23 cellular contexts compared by ENCODE assay signal in genomic region chr11:102398297-102398696, GRCh38.
"Had no signal": no experiment of that assay in that cellular context is flagged by ENCODE, and none has a peak within 500 bp of the region (broad histone marks: within the 10 kb centered on the region; RNA-seq: fewer than 3 reads in every experiment).

No MANE protein-coding gene starts in this region.

- H3K9me3 Mint-ChIP-seq: activated CD4-positive, alpha-beta T cell treated with anti-CD3 and anti-CD28 coated beads, Interleukin-2, amount 10 ng/mL, durations not matched to agents 7 days and 5 days; activated naive CD8-positive, alpha-beta T cell treated with anti-CD3 and anti-CD28 coated beads, Interleukin-2, amount 10 ng/mL, durations not matched to agents 7 days and 5 days; brain; central memory CD8-positive, alpha-beta T cell had no signal

- H3K36me3 ChIP-seq: colonic mucosa, prostate gland had no signal

- H3K4me3 ChIP-seq: colonic mucosa, lower lobe of right lung, prostate gland, right atrium auricular region, tibial nerve, vagina had no signal

- H3K27me3 Mint-ChIP-seq: activated CD4-positive, alpha-beta T cell treated with anti-CD3 and anti-CD28 coated beads, Interleukin-2, amount 10 ng/mL, durations not matched to agents 7 days and 5 days; activated naive CD8-positive, alpha-beta T cell treated with anti-CD3 and anti-CD28 coated beads, Interleukin-2, amount 10 ng/mL, durations not matched to agents 7 days and 5 days; brain; central memory CD8-positive, alpha-beta T cell had no signal

- DNase-seq: activated CD4-positive, alpha-beta T cell treated with anti-CD3 and anti-CD28 coated beads, Interleukin-2, amount 10 ng/mL, durations not matched to agents 7 days and 5 days; activated CD8-positive, alpha-beta memory T cell treated with anti-CD3 and anti-CD28 coated beads for 24 hours; activated CD8-positive, alpha-beta memory T cell treated with anti-CD3 and anti-CD28 coated beads, Interleukin-2, amount 50 U/mL, for 48 hours; activated gamma-delta T cell; activated naive CD8-positive, alpha-beta T cell treated with anti-CD3 and anti-CD28 coated beads, Interleukin-2, amount 10 ng/mL, durations not matched to agents 7 days and 5 days; anterior cingulate cortex; colonic mucosa; erythroblast; foreskin melanocyte; glutamatergic neuron; hypothalamus; lower lobe of right lung; stimulated activated CD4-positive, alpha-beta T cell treated with anti-CD3 and anti-CD28 coated beads, Interleukin-2, amount 100 ng/mL, for 24 hours; stimulated activated naive CD8-positive, alpha-beta T cell treated with anti-CD3 and anti-CD28 coated beads, Interleukin-15, Interleukin-2, amounts not matched to agents 100 U/mL and 50 U/mL, for 24 hours; substantia nigra had no signal

- H3K4me3 Mint-ChIP-seq: activated CD4-positive, alpha-beta T cell treated with anti-CD3 and anti-CD28 coated beads, Interleukin-2, amount 10 ng/mL, durations not matched to agents 7 days and 5 days; activated naive CD8-positive, alpha-beta T cell treated with anti-CD3 and anti-CD28 coated beads, Interleukin-2, amount 10 ng/mL, durations not matched to agents 7 days and 5 days; brain; central memory CD8-positive, alpha-beta T cell had no signal

- H3K27ac ChIP-seq: colonic mucosa, lower lobe of right lung, prostate gland, right atrium auricular region, tibial nerve, vagina had no signal

- H3K4me1 ChIP-seq: colonic mucosa, lower lobe of right lung, prostate gland, tibial nerve, vagina had no signal

- H3K27ac Mint-ChIP-seq: activated CD4-positive, alpha-beta T cell treated with anti-CD3 and anti-CD28 coated beads, Interleukin-2, amount 10 ng/mL, durations not matched to agents 7 days and 5 days; activated naive CD8-positive, alpha-beta T cell treated with anti-CD3 and anti-CD28 coated beads, Interleukin-2, amount 10 ng/mL, durations not matched to agents 7 days and 5 days had no signal

- H3K9me3 ChIP-seq: colonic mucosa, lower lobe of right lung, prostate gland, right atrium auricular region, tibial nerve, vagina had no signal

- H3K27me3 ChIP-seq: colonic mucosa, right atrium auricular region, tibial nerve, vagina had no signal

- FAIRE-seq: endometrium, keratinocyte had no signal
